In genomic region chr17:41687828-41688640, GRCh38 we compare ENCODE assay signal across 8 cellular contexts. TPM values are rescaled to one million over a fixed set of nuclear protein-coding genes. Genes with fewer than 3 reads are reported as not detected.
DNase-seq lines count a peak whose midpoint lies in the region; ATAC-seq and TF ChIP-seq lines count a peak whose summit lies in the region.

No MANE protein-coding gene starts in this region.

- DNase-seq in DMS153 treated with DMSO at 0.1 percent for 48 hours (lab: John Stamatoyannopoulos, UW; ENCODE audit: unreplicated experiment) (peak; percentile 68), DMS153 (lab: John Stamatoyannopoulos, UW) (no peak), M059J (ENCODE audit: low read depth) (peak; percentile 75), SW480 (ENCODE audit: low spot score) (peak; percentile 75), body of pancreas (peak; percentile 64 to 81 (median 69)), kidney tubule cell (ENCODE audit: low spot score) (peak; percentile 71), GM03348 (ENCODE audit: low spot score) (no peak)
- DNase-seq in stimulated activated CD8-positive, alpha-beta memory T cell treated with anti-CD3 and anti-CD28 coated beads, Interleukin-12 subunit alpha, Interleukin-12 subunit beta, amount 100 ng/mL, for 1 hour (ENCODE audit: low read depth) = peak; percentile 45

- intact Hi-C loops in body of pancreas (cut with DNase I) = no loop called here

- H3K9me3 ChIP-seq in body of pancreas = no peaks in the 10 kb centered on the region

- peak overlapping the region; percentile 98 to 100 (median 100) for H3K27ac ChIP-seq in body of pancreas

- no peak for TF ChIP-seq POLR2A in body of pancreas (IDR thresholded peaks at IDR 0.05)

- H3K4me1 ChIP-seq in body of pancreas = peaks cover 36% of the 10 kb centered on the region

- TF ChIP-seq CTCF in body of pancreas (IDR thresholded peaks at IDR 0.05) = peak in 3 of 7 experiments; percentile 11 to 31 (median 14)

- H3K4me3 ChIP-seq in body of pancreas = no peak overlapping the region

- H3K27me3 ChIP-seq in body of pancreas = no peaks in the 10 kb centered on the region

- WGBS in body of pancreas, 2 donors = 3 to 5% methylated on average over 19 to 23 of the region's 23 CpGs

- H3K36me3 ChIP-seq in body of pancreas (replicated peaks in 1 of 2; ENCODE audit: insufficient read depth in 1 of 2, low read depth in 2 of 2) = peaks cover 27 to 33% of the 10 kb centered on the region in 2 donors

- ATAC-seq in body of pancreas = no peak

RNA-seq across cellular contexts. Expression of gene EIF1, which starts 0.7 kb away (rescaled TPM):
- 54.4 and 64.1 TPM in 2 replicates for total RNA-seq in M059J (2014; rRNA removed; shearing (Covaris generic))
- 100 to 1,000 TPM in 1 of 2 donors, 10 to 100 TPM in 1; 99.5 to 120 TPM for total RNA-seq in body of pancreas

RNA-seq across cellular contexts. Expression of gene GAST, which starts 24.1 kb away (rescaled TPM):
- not detected in 2 replicates for total RNA-seq in M059J (2014; rRNA removed; shearing (Covaris generic))
- not detected for total RNA-seq in body of pancreas

RNA-seq across cellular contexts. Expression of gene HAP1, which starts 46.4 kb away (rescaled TPM):
- 0.05 and 0.07 TPM in 2 replicates for total RNA-seq in M059J (2014; rRNA removed; shearing (Covaris generic))
- total RNA-seq in body of pancreas = 1 to 10 TPM in 1 of 2 donors, under 1 TPM in 1; 0.52 to 1.3 TPM

Comparison
In these comparisons a context has a peak if more than half of its experiments do, and no peak if none do; other contexts are left out.
1. DNase-seq: peak in DMS153 treated with DMSO at 0.1 percent for 48 hours (single experiment), M059J (single experiment), SW480 (single experiment), body of pancreas (4 of 4), kidney tubule cell (single experiment) and stimulated activated CD8-positive, alpha-beta memory T cell treated with anti-CD3 and anti-CD28 coated beads, Interleukin-12 subunit alpha, Interleukin-12 subunit beta, amount 100 ng/mL, for 1 hour (single experiment); none in DMS153 (single experiment) and GM03348 (single experiment).